8 cellular contexts compared by ENCODE assay signal in the genomic region with DNA sequence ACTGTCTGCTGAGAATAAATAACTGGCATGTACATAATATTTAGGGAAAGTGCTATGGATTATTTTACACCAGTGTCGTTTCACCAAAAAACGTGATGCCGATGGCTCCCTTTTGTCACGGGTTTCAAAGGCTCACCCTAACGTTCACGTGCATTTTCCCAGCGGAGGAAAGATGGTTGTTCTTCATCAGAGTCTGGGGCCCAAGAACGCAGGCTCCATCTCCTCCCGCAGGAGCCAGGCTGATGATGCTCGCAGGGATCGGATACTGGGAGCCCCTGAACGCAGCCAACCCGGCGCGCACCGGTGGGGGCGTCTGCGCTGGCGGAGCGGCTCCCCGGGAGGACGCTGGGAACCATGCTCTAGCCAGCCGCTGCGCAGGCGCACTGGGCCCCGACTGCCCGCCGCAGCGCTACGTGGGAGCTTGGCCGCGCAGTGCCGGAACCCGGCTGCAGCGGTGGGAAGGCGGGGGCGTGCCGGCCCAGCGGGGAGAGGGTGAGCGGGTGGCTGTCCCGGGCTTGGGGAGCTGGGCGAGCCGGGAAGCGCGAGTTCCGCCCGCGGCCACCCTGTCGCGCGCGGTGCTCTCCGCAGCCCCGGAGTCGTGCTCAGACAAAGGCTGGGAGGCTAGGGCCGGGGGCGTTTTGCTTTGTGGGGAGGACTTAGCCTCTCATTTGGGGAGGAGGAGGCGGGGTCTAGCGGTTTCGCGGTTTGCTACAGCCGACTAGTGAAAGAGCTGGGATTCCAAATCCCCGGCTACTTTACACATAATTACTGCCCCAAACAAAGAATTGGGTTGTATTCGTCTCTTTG. TPM values are rescaled to one million over a fixed set of nuclear protein-coding genes. Genes with fewer than 3 reads are reported as not detected.
DNase-seq lines count a peak whose midpoint lies in the region; ATAC-seq and TF ChIP-seq lines count a peak whose summit lies in the region.

ZFP69B (plus strand) TSS at position 793 of the 807 bp plus-strand sequence. CDS start 486 bp downstream, outside the sequence.

- H3K36me3 ChIP-seq in Karpas-422 (ENCODE audit: insufficient read depth, low read length) (peaks cover 16% of the 10 kb centered on the region), Peyer's patch (no peaks in the 10 kb centered on the region)

- H3K4me3 Mint-ChIP-seq in naive thymus-derived CD8-positive, alpha-beta T cell = peak within 1 kb of the TSS; percentile 89 to 96 (median 94)
- H3K4me3 Mint-ChIP-seq in stimulated activated memory B cell treated with anti-CD40 and anti-IgM and Interleukin-4, amounts not matched to agents 10 μg/mL and 1 μg/mL and 100 μg/mL, for 72 hours = peak within 1 kb of the TSS; percentile 87

- POLR2A ChIA-PET in naive thymus-derived CD8-positive, alpha-beta T cell (lab: Charles Lee) = interaction anchor here (0.9 to 2.1 kb wide), 6 partner anchors 28 to 554 kb away, joined by 3 to 14 read pairs (median 5); partner anchors contain the start of genes EXO5, ZFP69 and ZNF684

- H3K9ac ChIP-seq in Karpas-422 (ENCODE audit: low read length) = peak within 1 kb of the TSS; percentile 76

- no peaks in the 10 kb centered on the region for H3K27me3 Mint-ChIP-seq in naive thymus-derived CD8-positive, alpha-beta T cell
- no peaks in the 10 kb centered on the region for H3K27me3 Mint-ChIP-seq in stimulated activated memory B cell treated with anti-CD40 and anti-IgM and Interleukin-4, amounts not matched to agents 10 μg/mL and 1 μg/mL and 100 μg/mL, for 72 hours

- H3K27ac ChIP-seq in Karpas-422 (ENCODE audit: low read length) (peak within 1 kb of the TSS; percentile 84), Peyer's patch (peak within 1 kb of the TSS; percentile 57 to 86 (median 70))

- peak; percentile 80 for ATAC-seq in GM21737 (IDR thresholded peaks at IDR 0.05; ENCODE audit: unreplicated experiment)
- peak; percentile 77 to 81 for ATAC-seq in naive thymus-derived CD8-positive, alpha-beta T cell
- peak; percentile 91 for ATAC-seq in stimulated activated memory B cell treated with anti-CD40 and anti-IgM and Interleukin-4, amounts not matched to agents 10 μg/mL and 1 μg/mL and 100 μg/mL, for 72 hours

- peak; percentile 93 for DNase-seq in DMS79 treated with DMSO at 0.1 percent for 48 hours (lab: John Stamatoyannopoulos, UW)
- peak; percentile 98 for DNase-seq in Karpas-422
- DNase-seq in Peyer's patch = peak; percentile 86 to 95 (median 87)
- DNase-seq in activated T-helper 1 cell treated with anti-CD3 and anti-CD28 coated beads, Interleukin-2, amount 50 U/mL, for 16 hours (ENCODE audit: low read depth in 1 of 2, low spot score in 1 of 2) = peak; percentile 67 to 80
- DNase-seq in fibroblast of mammary gland (ENCODE audit: low read depth) = peak; percentile 88
- DNase-seq in naive thymus-derived CD8-positive, alpha-beta T cell = peak; percentile 74 to 89 (median 85)

- H3K9me3 ChIP-seq in Karpas-422 (ENCODE audit: low read length) (peaks cover 24% of the 10 kb centered on the region), Peyer's patch (peaks cover 0 to 2% (median under 1%) of the 10 kb centered on the region in 4 donors)

- peak within 1 kb of the TSS; percentile 88 to 97 (median 94) for H3K27ac Mint-ChIP-seq in naive thymus-derived CD8-positive, alpha-beta T cell
- H3K27ac Mint-ChIP-seq in stimulated activated memory B cell treated with anti-CD40 and anti-IgM and Interleukin-4, amounts not matched to agents 10 μg/mL and 1 μg/mL and 100 μg/mL, for 72 hours = peak within 1 kb of the TSS; percentile 95

- H3K9me2 ChIP-seq in Karpas-422 (replicated peaks; ENCODE audit: insufficient read depth, low read length) = no peaks in the 10 kb centered on the region

- H3K4me1 ChIP-seq in Karpas-422 (ENCODE audit: low read length) (peaks cover 14% of the 10 kb centered on the region), Peyer's patch (no peaks in the 10 kb centered on the region)

- H3K27me3 ChIP-seq in Karpas-422 (ENCODE audit: low read length) = no peaks in the 10 kb centered on the region
- H3K27me3 ChIP-seq in Peyer's patch = no peaks in the 10 kb centered on the region

- H3K9me3 Mint-ChIP-seq in naive thymus-derived CD8-positive, alpha-beta T cell = peaks cover 8 to 52% (median 38%) of the 10 kb centered on the region in 9 donors
- peaks cover 16% of the 10 kb centered on the region for H3K9me3 Mint-ChIP-seq in stimulated activated memory B cell treated with anti-CD40 and anti-IgM and Interleukin-4, amounts not matched to agents 10 μg/mL and 1 μg/mL and 100 μg/mL, for 72 hours

- peaks cover 13 to 31% (median 20%) of the 10 kb centered on the region in 4 donors for H3K4me1 Mint-ChIP-seq in naive thymus-derived CD8-positive, alpha-beta T cell
- peaks cover 32% of the 10 kb centered on the region for H3K4me1 Mint-ChIP-seq in stimulated activated memory B cell treated with anti-CD40 and anti-IgM and Interleukin-4, amounts not matched to agents 10 μg/mL and 1 μg/mL and 100 μg/mL, for 72 hours

- TF ChIP-seq CTCF in Peyer's patch (IDR thresholded peaks at IDR 0.05) (peak in 2 of 6 experiments; percentile 5), fibroblast of mammary gland (conservative IDR thresholded peaks at IDR 0.05; ENCODE audit: control insufficient read depth, insufficient read depth, low read depth, low read length) (no peak)

- H3K36me3 Mint-ChIP-seq in naive thymus-derived CD8-positive, alpha-beta T cell = peaks cover 26 to 44% (median 44%) of the 10 kb centered on the region in 3 donors
- peaks cover 46% of the 10 kb centered on the region for H3K36me3 Mint-ChIP-seq in stimulated activated memory B cell treated with anti-CD40 and anti-IgM and Interleukin-4, amounts not matched to agents 10 μg/mL and 1 μg/mL and 100 μg/mL, for 72 hours

- peaks cover 22% of the 10 kb centered on the region for H3K79me2 ChIP-seq in Karpas-422 (ENCODE audit: low read length)

- peak within 1 kb of the TSS; percentile 80 for H3K4me2 ChIP-seq in Karpas-422 (ENCODE audit: low read depth, low read length, poor library complexity, severe bottlenecking)

- peak within 1 kb of the TSS; percentile 90 for H2AFZ ChIP-seq in Karpas-422 (ENCODE audit: low read length)

- TF ChIP-seq POLR2A in Peyer's patch (IDR thresholded peaks at IDR 0.05) = peak; percentile 8 to 17

- peak within 1 kb of the TSS; percentile 71 for H3K4me3 ChIP-seq in Karpas-422 (ENCODE audit: low read length)
- H3K4me3 ChIP-seq in Peyer's patch = peak within 1 kb of the TSS; percentile 64 to 77 (median 70)
- peak within 1 kb of the TSS; percentile 72 for H3K4me3 ChIP-seq in fibroblast of mammary gland (ENCODE audit: control insufficient read depth, low read depth, low read length)

- H4K20me1 ChIP-seq in Karpas-422 (ENCODE audit: insufficient read depth, low read depth, low read length) = no peaks in the 10 kb centered on the region

RNA-seq across cellular contexts. Expression of gene ZFP69B, which starts in this region (rescaled TPM):
- 11.1 and 12.9 TPM in 2 replicates for total RNA-seq in Karpas-422 (2014; rRNA removed; shearing (Covaris generic); ENCODE audit: low replicate concordance)
- total RNA-seq in Peyer's patch = 1 to 10 TPM in 3 of 4 donors, under 1 TPM in 1; 0.88 to 5.8 (median 2.3) TPM
- 10 to 100 TPM; 12.8 to 13.0 TPM for total RNA-seq in naive thymus-derived CD8-positive, alpha-beta T cell
- polyA plus RNA-seq in naive thymus-derived CD8-positive, alpha-beta T cell = 1 to 10 TPM; 1.9 to 4.4 (median 4.3) TPM

Comparison
In these comparisons a context has a peak if more than half of its experiments do, and no peak if none do; other contexts are left out.
1. Peak in every context shown above with its lines: DNase-seq, ATAC-seq, H3K4me3 ChIP-seq and H3K27ac ChIP-seq.